Comparison of ENCODE assay signal across 24 cellular contexts in genomic region chr1:114322726-114323125, GRCh38.
"Had no signal": no experiment of that assay in that cellular context is flagged by ENCODE, and none has a peak within 500 bp of the region (broad histone marks: within the 10 kb centered on the region; RNA-seq: fewer than 3 reads in every experiment).

No MANE protein-coding gene starts in this region.

- DNase-seq: central memory CD4-positive, alpha-beta T cell; dorsolateral prefrontal cortex; effector CD4-positive, alpha-beta T cell; foreskin keratinocyte; kidney; mesenchymal stem cell; mucosa of descending colon; naive B cell; stimulated activated CD4-positive, alpha-beta T cell treated with anti-CD3 and anti-CD28 coated beads, Interleukin-2, amount 100 ng/mL, for 24 hours; stimulated activated CD4-positive, alpha-beta T cell treated with anti-CD3 and anti-CD28 coated beads, Interleukin-4, amount 100 ng/mL, for 24 hours; stimulated activated naive CD8-positive, alpha-beta T cell treated with anti-CD3 and anti-CD28 coated beads, Interleukin-15, Interleukin-2, amounts not matched to agents 100 U/mL and 50 U/mL, for 24 hours; substantia nigra; testis; tibial artery had no signal

- H3K4me3 ChIP-seq: dorsolateral prefrontal cortex, gastroesophageal sphincter, mucosa of descending colon, prostate gland, right atrium auricular region, testis, tibial artery had no signal

- H3K36me3 Mint-ChIP-seq: mesothelial cell of epicardium; naive B cell; stimulated activated memory B cell treated with anti-CD40 and anti-IgM and Interleukin-4, amounts not matched to agents 10 μg/mL and 1 μg/mL and 100 μg/mL, for 72 hours; type B pancreatic cell had no signal

- H3K27me3 ChIP-seq: dorsolateral prefrontal cortex, foreskin keratinocyte, gastroesophageal sphincter, right atrium auricular region, testis, tibial artery had no signal

- H3K27ac Mint-ChIP-seq: mesothelial cell of epicardium; naive B cell; stimulated activated memory B cell treated with anti-CD40 and anti-IgM and Interleukin-4, amounts not matched to agents 10 μg/mL and 1 μg/mL and 100 μg/mL, for 72 hours; type B pancreatic cell had no signal

- H3K4me1 Mint-ChIP-seq: mesothelial cell of epicardium; naive B cell; stimulated activated memory B cell treated with anti-CD40 and anti-IgM and Interleukin-4, amounts not matched to agents 10 μg/mL and 1 μg/mL and 100 μg/mL, for 72 hours had no signal

- H3K4me3 Mint-ChIP-seq: mesothelial cell of epicardium; naive B cell; stimulated activated memory B cell treated with anti-CD40 and anti-IgM and Interleukin-4, amounts not matched to agents 10 μg/mL and 1 μg/mL and 100 μg/mL, for 72 hours; type B pancreatic cell had no signal

- H3K9me3 ChIP-seq: mucosa of descending colon, neutrophil, prostate gland, right atrium auricular region, testis, tibial artery had no signal

- H3K4me1 ChIP-seq: gastroesophageal sphincter, prostate gland, right atrium auricular region, testis had no signal

- H3K9me3 Mint-ChIP-seq: naive B cell; stimulated activated memory B cell treated with anti-CD40 and anti-IgM and Interleukin-4, amounts not matched to agents 10 μg/mL and 1 μg/mL and 100 μg/mL, for 72 hours; type B pancreatic cell had no signal

- ATAC-seq: foreskin keratinocyte; gastroesophageal sphincter; left lobe of liver; mucosa of descending colon; sciatic nerve; stimulated activated memory B cell treated with anti-CD40 and anti-IgM and Interleukin-4, amounts not matched to agents 10 μg/mL and 1 μg/mL and 100 μg/mL, for 72 hours; stimulated activated naive CD8-positive, alpha-beta T cell treated with anti-CD3 and anti-CD28 coated beads, Interleukin-15, Interleukin-2, amounts not matched to agents 100 U/mL and 50 U/mL, for 24 hours had no signal

- H3K36me3 ChIP-seq: gastroesophageal sphincter, neutrophil, prostate gland, right atrium auricular region, tibial artery had no signal

- FAIRE-seq: colon, kidney had no signal

- H3K27ac ChIP-seq: dorsolateral prefrontal cortex, foreskin keratinocyte, gastroesophageal sphincter, neutrophil, prostate gland, right atrium auricular region, testis, tibial artery had no signal
